ENCODE assay signal across 32 cellular contexts in the genomic region with DNA sequence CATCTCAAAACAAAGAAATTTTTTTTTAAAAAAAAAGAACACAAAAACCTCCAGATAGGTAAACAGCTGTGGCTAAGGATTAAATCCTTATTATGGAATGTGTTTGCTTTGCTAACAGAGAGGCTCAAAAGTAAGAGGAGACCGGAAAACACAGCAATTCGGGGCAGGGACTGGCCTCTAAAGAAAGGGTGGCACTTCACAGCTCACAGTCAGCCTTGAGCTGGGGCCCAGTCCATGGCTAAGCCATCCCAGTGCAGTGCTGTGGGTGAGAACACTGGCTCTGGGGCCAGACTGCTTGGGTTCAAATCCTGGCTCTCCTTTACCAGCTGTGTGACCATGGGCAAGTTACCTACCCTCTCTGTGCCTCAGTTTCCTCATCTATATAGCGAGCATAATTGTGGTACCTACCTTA.
"Had no signal": no experiment of that assay in that cellular context is flagged by ENCODE, and none has a peak within 500 bp of the region (broad histone marks: within the 10 kb centered on the region; RNA-seq: fewer than 3 reads in every experiment).

No MANE protein-coding gene starts in this region.

- H3K36me3 ChIP-seq: adrenal gland, colonic mucosa, WERI-Rb-1 had no signal

- H3K36me3 Mint-ChIP-seq: activated naive CD4-positive, alpha-beta T cell treated with anti-CD3 and anti-CD28 coated beads, Interleukin-2, amount 50 U/mL, for 24 hours; activated naive CD8-positive, alpha-beta T cell treated with anti-CD3 and anti-CD28 coated beads for 36 hours had no signal

- H3K4me1 ChIP-seq: body of pancreas, colonic mucosa had no signal

- H3K4me3 Mint-ChIP-seq: activated B cell treated with CpG ODN at 0.5 μM for 24 hours; activated CD8-positive, alpha-beta T cell treated with anti-CD3 and anti-CD28 coated beads for 36 hours; activated naive CD4-positive, alpha-beta T cell treated with anti-CD3 and anti-CD28 coated beads for 36 hours; activated naive CD4-positive, alpha-beta T cell treated with anti-CD3 and anti-CD28 coated beads, Interleukin-2, amount 50 U/mL, for 24 hours; activated naive CD8-positive, alpha-beta T cell treated with anti-CD3 and anti-CD28 coated beads for 36 hours; activated naive CD8-positive, alpha-beta T cell treated with anti-CD3 and anti-CD28 coated beads, Interleukin-2, amount 50 U/mL, for 24 hours; activated T-cell treated with anti-CD3 and anti-CD28 coated beads, Interleukin-2, amount 50 U/mL, for 4 hours; activated T-helper 17 cell treated with anti-CD3 and anti-CD28 coated beads, Interleukin-2, amount 50 U/mL, for 72 hours; endodermal cell; T-helper 17 cell; T-helper 2 cell treated with Interferon-gamma antibody and Interleukin-4, amounts not matched to agents 5 μg/mL and 100 μg/mL, for 36 hours had no signal

- DNase-seq: activated B cell treated with CpG ODN at 0.5 μM for 24 hours; activated CD4-positive, alpha-beta T cell treated with anti-CD3 and anti-CD28 coated beads for 48 hours; activated CD4-positive, alpha-beta T cell treated with anti-CD3 and anti-CD28 coated beads, Interleukin-2, amount 50 U/mL, for 1 hour; activated CD4-positive, alpha-beta T cell treated with anti-CD3 and anti-CD28 coated beads, Interleukin-2, amount 50 U/mL, for 48 hours; activated CD8-positive, alpha-beta memory T cell treated with anti-CD3 and anti-CD28 coated beads for 24 hours; activated CD8-positive, alpha-beta T cell treated with anti-CD3 and anti-CD28 coated beads for 36 hours; activated effector memory CD4-positive, alpha-beta T cell treated with Interleukin-2 at 50 U/mL for 16 hours; activated gamma-delta T cell treated with Interleukin-2 at 50 U/mL for 16 hours; activated naive CD4-positive, alpha-beta T cell treated with anti-CD3 and anti-CD28 coated beads for 36 hours; activated naive CD8-positive, alpha-beta T cell treated with anti-CD3 and anti-CD28 coated beads for 36 hours; activated naive CD8-positive, alpha-beta T cell treated with anti-CD3 and anti-CD28 coated beads, Interleukin-2, amount 50 U/mL, for 24 hours; activated T-cell treated with anti-CD3 and anti-CD28 coated beads, Interleukin-2, amount 50 U/mL, for 4 hours; adrenal gland; amygdala; aorta; body of pancreas; central memory CD4-positive, alpha-beta T cell; cerebellar nuclear complex; colonic mucosa; effector CD8-positive, alpha-beta T cell; endodermal cell; foreskin fibroblast; head of caudate nucleus; T-helper 1 cell; T-helper 17 cell; T1000; WERI-Rb-1 had no signal

- H3K27ac ChIP-seq: adrenal gland, body of pancreas, colonic mucosa, WERI-Rb-1 had no signal

- H3K4me3 ChIP-seq: adrenal gland, body of pancreas, colonic mucosa had no signal

- H3K9me3 ChIP-seq: adrenal gland, body of pancreas, colonic mucosa had no signal

- H3K27ac Mint-ChIP-seq: activated B cell treated with CpG ODN at 0.5 μM for 24 hours; activated CD8-positive, alpha-beta T cell treated with anti-CD3 and anti-CD28 coated beads for 36 hours; activated naive CD4-positive, alpha-beta T cell treated with anti-CD3 and anti-CD28 coated beads for 36 hours; activated naive CD4-positive, alpha-beta T cell treated with anti-CD3 and anti-CD28 coated beads, Interleukin-2, amount 50 U/mL, for 24 hours; activated naive CD8-positive, alpha-beta T cell treated with anti-CD3 and anti-CD28 coated beads for 36 hours; activated naive CD8-positive, alpha-beta T cell treated with anti-CD3 and anti-CD28 coated beads, Interleukin-2, amount 50 U/mL, for 24 hours; activated T-helper 17 cell treated with anti-CD3 and anti-CD28 coated beads, Interleukin-2, amount 50 U/mL, for 72 hours; endodermal cell; T-helper 17 cell; T-helper 2 cell treated with Interferon-gamma antibody and Interleukin-4, amounts not matched to agents 5 μg/mL and 100 μg/mL, for 36 hours had no signal

- H3K27me3 ChIP-seq: adrenal gland, body of pancreas, colonic mucosa had no signal

- H3K9me3 Mint-ChIP-seq: activated B cell treated with CpG ODN at 0.5 μM for 24 hours; activated CD8-positive, alpha-beta T cell treated with anti-CD3 and anti-CD28 coated beads for 36 hours; activated naive CD4-positive, alpha-beta T cell treated with anti-CD3 and anti-CD28 coated beads for 36 hours; activated naive CD4-positive, alpha-beta T cell treated with anti-CD3 and anti-CD28 coated beads, Interleukin-2, amount 50 U/mL, for 24 hours; activated naive CD8-positive, alpha-beta T cell treated with anti-CD3 and anti-CD28 coated beads for 36 hours; activated naive CD8-positive, alpha-beta T cell treated with anti-CD3 and anti-CD28 coated beads, Interleukin-2, amount 50 U/mL, for 24 hours; activated T-cell treated with anti-CD3 and anti-CD28 coated beads, Interleukin-2, amount 50 U/mL, for 4 hours; activated T-helper 17 cell treated with anti-CD3 and anti-CD28 coated beads, Interleukin-2, amount 50 U/mL, for 72 hours; T-helper 2 cell treated with Interferon-gamma antibody and Interleukin-4, amounts not matched to agents 5 μg/mL and 100 μg/mL, for 36 hours had no signal

- H3K27me3 Mint-ChIP-seq: activated CD8-positive, alpha-beta T cell treated with anti-CD3 and anti-CD28 coated beads for 36 hours; activated naive CD4-positive, alpha-beta T cell treated with anti-CD3 and anti-CD28 coated beads, Interleukin-2, amount 50 U/mL, for 24 hours; activated naive CD8-positive, alpha-beta T cell treated with anti-CD3 and anti-CD28 coated beads for 36 hours; activated naive CD8-positive, alpha-beta T cell treated with anti-CD3 and anti-CD28 coated beads, Interleukin-2, amount 50 U/mL, for 24 hours had no signal

- H3K4me1 Mint-ChIP-seq: activated B cell treated with CpG ODN at 0.5 μM for 24 hours; activated naive CD4-positive, alpha-beta T cell treated with anti-CD3 and anti-CD28 coated beads, Interleukin-2, amount 50 U/mL, for 24 hours; activated naive CD8-positive, alpha-beta T cell treated with anti-CD3 and anti-CD28 coated beads for 36 hours; activated naive CD8-positive, alpha-beta T cell treated with anti-CD3 and anti-CD28 coated beads, Interleukin-2, amount 50 U/mL, for 24 hours; activated T-helper 17 cell treated with anti-CD3 and anti-CD28 coated beads, Interleukin-2, amount 50 U/mL, for 72 hours had no signal

- ATAC-seq: activated CD4-positive, CD25-positive, alpha-beta regulatory T cell treated with anti-CD3 and anti-CD28 coated beads, Interleukin-2, amount 50 U/mL, for 24 hours; activated CD8-positive, alpha-beta T cell treated with anti-CD3 and anti-CD28 coated beads for 36 hours; activated naive CD8-positive, alpha-beta T cell treated with anti-CD3 and anti-CD28 coated beads, Interleukin-2, amount 50 U/mL, for 24 hours; activated T-cell treated with anti-CD3 and anti-CD28 coated beads, Interleukin-2, amount 50 U/mL, for 4 hours; activated T-helper 17 cell treated with anti-CD3 and anti-CD28 coated beads, Interleukin-2, amount 50 U/mL, for 72 hours; body of pancreas; esophagus mucosa; T-helper 17 cell had no signal
